Comparison of ENCODE assay signal across 7 cellular contexts in the genomic region with DNA sequence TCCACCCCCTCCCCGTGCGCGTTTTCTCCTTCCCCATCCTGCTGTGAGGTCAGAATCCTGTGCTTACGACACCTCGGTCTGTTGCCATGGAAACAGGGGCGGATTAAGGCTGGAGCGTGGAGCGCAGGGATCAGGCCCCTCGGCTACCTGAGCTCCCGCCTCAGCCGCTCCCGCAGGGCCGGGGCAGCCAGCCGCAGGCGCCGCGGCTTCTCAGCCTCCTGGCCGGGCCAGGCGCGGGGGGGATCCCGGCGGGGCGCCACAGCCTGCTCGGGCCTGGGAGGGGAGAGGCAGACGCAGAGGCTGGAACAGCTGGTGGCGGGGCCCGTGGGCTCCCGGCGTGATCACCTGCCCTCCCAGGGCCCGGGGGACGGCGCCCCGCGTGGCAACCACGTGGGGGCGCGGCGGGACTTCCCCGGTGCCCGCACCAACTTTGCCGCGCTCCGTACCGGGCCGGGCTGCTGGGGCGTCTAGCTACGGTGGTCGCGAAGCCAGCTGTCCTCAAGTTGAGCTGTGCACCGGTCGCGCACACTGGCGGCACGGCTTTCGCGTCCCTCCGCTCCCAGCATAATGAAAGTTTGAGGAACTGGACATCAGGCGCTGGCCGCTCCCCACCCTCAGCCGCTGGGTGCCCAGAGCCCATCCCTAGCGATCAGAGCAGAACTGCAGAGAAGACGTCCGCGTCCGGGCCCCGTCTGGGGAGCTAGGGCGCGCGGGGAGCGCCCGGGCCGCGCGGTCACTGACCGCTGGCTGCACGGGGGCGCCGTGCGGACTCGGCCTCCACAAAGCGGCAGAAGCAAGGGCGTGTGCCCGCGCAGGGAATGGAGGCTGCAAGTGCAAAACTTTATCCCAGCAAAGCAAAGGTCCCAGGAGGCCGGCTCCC. TPM values are rescaled to one million over a fixed set of nuclear protein-coding genes. Genes with fewer than 3 reads are reported as not detected.
DNase-seq lines count a peak whose midpoint lies in the region; ATAC-seq, FAIRE-seq and TF ChIP-seq lines count a peak whose summit lies in the region.

No MANE protein-coding gene starts in this region.

- no peaks in the 10 kb centered on the region for H3K9me3 ChIP-seq in HAP-1
- H3K9me3 ChIP-seq in NT2/D1 (ENCODE audit: insufficient read depth, low read length), result no peaks in the 10 kb centered on the region
- H3K9me3 ChIP-seq in GM12878 (replicated peaks; ENCODE audit: control insufficient read depth, insufficient read depth, low read length), result no peaks in the 10 kb centered on the region
- no peaks in the 10 kb centered on the region for H3K9me3 ChIP-seq in iPS-18a (ENCODE audit: control insufficient read depth, low read depth, low read length)
- H3K9me3 ChIP-seq in spleen, result no peaks in the 10 kb centered on the region
- H3K9me3 ChIP-seq in OCI-LY7 (ENCODE audit: low read length), result no peaks in the 10 kb centered on the region

- CTCF ChIA-PET in GM12878 (lab: Yijun Ruan, JAX) (no interaction called here), OCI-LY7 (lab: Charles Lee; ENCODE audit: unreplicated experiment) (no interaction called here)

- H2AFZ ChIP-seq in GM12878 (ENCODE audit: control insufficient read depth, low read depth, low read length) (no peak overlapping the region), OCI-LY7 (ENCODE audit: low read length) (no peak overlapping the region)

- RAD21 ChIA-PET in GM12878 (lab: Charles Lee; ENCODE audit: unreplicated experiment), result no interaction called here

- H4K20me1 ChIP-seq in GM12878 (ENCODE audit: control insufficient read depth, insufficient read depth) (no peaks in the 10 kb centered on the region), OCI-LY7 (ENCODE audit: insufficient read depth, low read length) (no peaks in the 10 kb centered on the region)

- intact Hi-C loops in GM12878 (cut with micrococcal nuclease; ENCODE audit: unreplicated experiment), result no loop called here
- intact Hi-C loops in spleen (cut with DNase I; ENCODE audit: low total_unique reads), result no loop called here
- intact Hi-C loops in OCI-LY7 (cut with micrococcal nuclease; ENCODE audit: unreplicated experiment), result no loop called here

- FAIRE-seq in GM12878 (lab: Jason Lieb, UNC), result no peak

- TF ChIP-seq POLR2A in GM12878 (IDR thresholded peaks at IDR 0.05; ENCODE audit: low read depth, low read length) (no peak), spleen (IDR thresholded peaks at IDR 0.05) (no peak)

- H3K9ac ChIP-seq in NT2/D1 (ENCODE audit: insufficient read length, low read depth) (peak overlapping the region; percentile 90), GM12878 (ENCODE audit: control insufficient read depth, insufficient read depth, low read length) (no peak overlapping the region), iPS-18a (ENCODE audit: low read length) (no peak overlapping the region)

- DNase-seq in HAP-1 (ENCODE audit: low spot score in 2 of 2) (peak; percentile 75 to 91), NT2/D1 (ENCODE audit: low read depth, low spot score) (peak; percentile 78), GM12878 (ENCODE audit: low read depth, low spot score) (no peak), spleen (no peak), DMS114 treated with DMSO at 0.1 percent for 48 hours (lab: John Stamatoyannopoulos, UW; ENCODE audit: unreplicated experiment) (no peak), OCI-LY7 (ENCODE audit: low spot score) (no peak)

- in situ Hi-C loops in HAP-1 (cut with MboI; ENCODE audit: low sequenced_read_pairs), result no loop called here
- in situ Hi-C loops in GM12878 (cut with MboI), result loop anchor here (25.0 kb wide), 1 partner anchor 112 kb away; no protein-coding TSS in a partner anchor

- BruUV-seq in GM12878 (replicated peaks; lab: Mats Ljungman, UMichigan), result no TSS peak
- BruUV-seq in OCI-LY7 (replicated peaks; lab: Mats Ljungman, UMichigan), result no TSS peak

- H3K36me3 ChIP-seq in HAP-1 (replicated peaks), result no peaks in the 10 kb centered on the region
- H3K36me3 ChIP-seq in NT2/D1 (ENCODE audit: insufficient read depth, insufficient read length, low read length), result no peaks in the 10 kb centered on the region
- H3K36me3 ChIP-seq in GM12878 (ENCODE audit: control insufficient read depth in 2 of 2, insufficient read depth in 2 of 2, low read length in 1 of 2), result no peaks in the 10 kb centered on the region
- H3K36me3 ChIP-seq in iPS-18a (ENCODE audit: control insufficient read depth, low read depth, low read length), result no peaks in the 10 kb centered on the region
- H3K36me3 ChIP-seq in spleen, result no peaks in the 10 kb centered on the region
- no peaks in the 10 kb centered on the region for H3K36me3 ChIP-seq in OCI-LY7 (ENCODE audit: insufficient read depth, low read length)

- ATAC-seq in GM12878, result no peak

- no peaks in the 10 kb centered on the region for H3K27me3 ChIP-seq in HAP-1 (ENCODE audit: low read depth)
- H3K27me3 ChIP-seq in NT2/D1 (ENCODE audit: insufficient read depth, insufficient read length), result peaks cover 61% of the 10 kb centered on the region
- H3K27me3 ChIP-seq in GM12878 (replicated peaks in 1 of 2; ENCODE audit: control insufficient read depth in 2 of 2, insufficient read depth in 2 of 2, low read length in 1 of 2), result peaks cover 18 to 25% of the 10 kb centered on the region in 2 experiments
- H3K27me3 ChIP-seq in iPS-18a (ENCODE audit: control insufficient read depth, insufficient read depth, low read length), result peaks cover 95% of the 10 kb centered on the region
- H3K27me3 ChIP-seq in spleen (replicated peaks in 1 of 7), result peaks cover 2 to 77% (median 33%) of the 10 kb centered on the region in 7 donors

- H3K4me3 ChIP-seq in HAP-1 (peak overlapping the region; percentile 50), NT2/D1 (ENCODE audit: insufficient read length, low read depth) (peak overlapping the region; percentile 73), GM12878 (no peak overlapping the region), iPS-18a (ENCODE audit: low read length) (peak overlapping the region; percentile 42), spleen (peak overlapping the region; percentile 33 to 84 (median 65)), OCI-LY7 (ENCODE audit: low read depth, low read length, poor library complexity, severe bottlenecking) (no peak overlapping the region)

- no peaks in the 10 kb centered on the region for H3K9me2 ChIP-seq in OCI-LY7 (ENCODE audit: insufficient read depth, low read length)

- H3K79me2 ChIP-seq in GM12878 (ENCODE audit: control insufficient read depth, insufficient read depth, low read length), result no peaks in the 10 kb centered on the region
- H3K79me2 ChIP-seq in OCI-LY7 (ENCODE audit: insufficient read depth, low read depth, low read length), result no peaks in the 10 kb centered on the region

- 17% methylated on average over 65 of the region's 85 CpGs for whole genome bisulfite sequencing in GM12878 (ENCODE audit: insufficient coverage, insufficient replicate concordance, low lambda C conversion rate, missing lambda C conversion rate)
- 0 to 2% (median 2%) methylated on average over 5 to 85 of the region's 85 CpGs for WGBS in spleen, 5 donors

- H3K27ac ChIP-seq in GM12878 (ENCODE audit: control insufficient read depth, insufficient read depth), result no peak overlapping the region
- H3K27ac ChIP-seq in iPS-18a (ENCODE audit: low read length), result no peak overlapping the region
- peak overlapping the region in 1 of 8 donors; percentile 11 for H3K27ac ChIP-seq in spleen
- H3K27ac ChIP-seq in OCI-LY7 (ENCODE audit: low read depth, low read length, poor library complexity, severe bottlenecking), result no peak overlapping the region

- TF ChIP-seq CTCF in GM12878 (IDR thresholded peaks at IDR 0.05 in 2 of 3, conservative IDR thresholded peaks at IDR 0.05 in 1 of 3; ENCODE audit: control insufficient read depth in 2 of 3, extremely low read depth in 1 of 3, insufficient read depth in 1 of 3, low read depth in 3 of 3, low read length in 3 of 3) (no peak), spleen (IDR thresholded peaks at IDR 0.05 in 8 of 11, conservative IDR thresholded peaks at IDR 0.05 in 3 of 11) (no peak), OCI-LY7 (conservative IDR thresholded peaks at IDR 0.05; ENCODE audit: low read length) (no peak)

- H3K4me2 ChIP-seq in GM12878 (ENCODE audit: control insufficient read depth, insufficient read depth) (peak overlapping the region; percentile 60; the same call in 1 of the 2 replicates), OCI-LY7 (ENCODE audit: low read length) (no peak overlapping the region)

- SMC1A ChIA-PET in GM12878 (lab: Charles Lee; ENCODE audit: uncharacterized antibody, unreplicated experiment), result no interaction called here

- no peak for TF ChIP-seq EP300 in GM12878 (IDR thresholded peaks at IDR 0.05; ENCODE audit: borderline replicate concordance in 1 of 2, control insufficient read depth in 1 of 2, low read depth in 2 of 2, low read length in 2 of 2)

- H3K4me1 ChIP-seq in HAP-1, result peaks cover 6% of the 10 kb centered on the region; the same call in 1 of the 2 replicates
- H3K4me1 ChIP-seq in NT2/D1 (ENCODE audit: insufficient read depth, insufficient read length), result peaks cover 20% of the 10 kb centered on the region
- H3K4me1 ChIP-seq in GM12878 (ENCODE audit: control insufficient read depth, insufficient read depth, low read length), result peaks cover 4% of the 10 kb centered on the region
- no peaks in the 10 kb centered on the region for H3K4me1 ChIP-seq in iPS-18a (ENCODE audit: control insufficient read depth, low read depth, low read length)
- H3K4me1 ChIP-seq in spleen, result peaks cover 25 to 66% (median 53%) of the 10 kb centered on the region in 6 donors
- H3K4me1 ChIP-seq in OCI-LY7 (ENCODE audit: insufficient read depth, low read length, poor library complexity, severe bottlenecking), result peaks cover 4% of the 10 kb centered on the region

- TF ChIP-seq RAD21 in GM12878 (IDR thresholded peaks at IDR 0.05; ENCODE audit: insufficient read depth, low read depth, low read length), result no peak

- POLR2A ChIA-PET in GM12878 (lab: Charles Lee), result no interaction called here
- POLR2A ChIA-PET in OCI-LY7 (lab: Charles Lee), result no interaction called here

RNA-seq across cellular contexts. Expression of gene RTN4RL1, which starts 1.2 kb away (rescaled TPM):
- total RNA-seq in GM12878 (2013; cell fraction: nucleolus; rRNA removed), result 0.10 and 0.12 TPM in 2 replicates
- total RNA-seq in GM12878 (2014; rRNA removed) (0.05 and 0.11 TPM in 2 replicates), GM12878 (2014; rRNA removed; fragmentation: Illumina TruSeq; extraction: Trizol) (not detected in 2 replicates), GM12878 (2021) (0.10 and 0.13 TPM in 2 replicates), spleen (1 to 10 TPM in 5 of 7 donors, under 1 TPM in 2; 0.67 to 4.5 (median 2.1) TPM), OCI-LY7 (2022) (not detected in 2 replicates)
- polyA plus RNA-seq in GM12878 (2011; ENCODE audit: low read depth), result not detected
- polyA plus RNA-seq in GM12878 (2011; rRNA removed) (not detected in 2 replicates), GM12878 (2014; fragmentation: Illumina TruSeq; extraction: Trizol) (not detected in 2 replicates), GM12878 (2014; fragmentation: Nextera tagmentation; extraction: Ambion mirVana) (not detected), GM12878 (2014; rRNA removed) (0.03 and 0.08 TPM in 2 replicates), GM12878 (2016; fragmentation: Nextera tagmentation; extraction: Ambion mirVana) (not detected), spleen (under 1 TPM; 0.09 to 0.67 (median 0.26) TPM)
- polyA plus RNA-seq in GM12878 (2011; cell fraction: cytosol; rRNA removed), result 0.01 TPM in 1 of 2 replicates, not detected in the other
- 0.03 TPM in 1 of 2 replicates, not detected in the other for polyA plus RNA-seq in GM12878 (2011; cell fraction: nucleus; rRNA removed)
- polyA plus RNA-seq in GM12878 (2012), result 0.04 TPM in 1 of 2 replicates, not detected in the other
- polyA minus RNA-seq in GM12878 (2011; rRNA and poly(A)+ RNA removed), result not detected in 2 replicates
- polyA minus RNA-seq in GM12878 (2011; cell fraction: cytosol; rRNA and poly(A)+ RNA removed), result not detected in 2 replicates
- not detected in 2 replicates for polyA minus RNA-seq in GM12878 (2011; cell fraction: nucleus; rRNA and poly(A)+ RNA removed)
- not detected in 2 replicates for total RNA-seq in OCI-LY7 (2014; rRNA removed; shearing (Covaris generic))

RNA-seq across cellular contexts. Expression of gene DPH1, which starts 6.0 kb away (rescaled TPM):
- 111 and 119 TPM in 2 replicates for total RNA-seq in GM12878 (2013; cell fraction: nucleolus; rRNA removed)
- total RNA-seq in GM12878 (2014; rRNA removed) (21.1 and 22.5 TPM in 2 replicates), GM12878 (2014; rRNA removed; fragmentation: Illumina TruSeq; extraction: Trizol) (13.4 and 17.5 TPM in 2 replicates), GM12878 (2021) (20.2 and 21.3 TPM in 2 replicates), spleen (10 to 100 TPM; 38.3 to 58.5 (median 43.5) TPM), OCI-LY7 (2022) (35.1 and 42.6 TPM in 2 replicates)
- 13.9 TPM for polyA plus RNA-seq in GM12878 (2011; ENCODE audit: low read depth)
- polyA plus RNA-seq in GM12878 (2011; rRNA removed) (16.0 and 33.6 TPM in 2 replicates), GM12878 (2014; fragmentation: Illumina TruSeq; extraction: Trizol) (7.1 and 16.0 TPM in 2 replicates), GM12878 (2014; fragmentation: Nextera tagmentation; extraction: Ambion mirVana) (under 1 TPM; 0.29 to 0.95 TPM), GM12878 (2014; rRNA removed) (22.2 and 24.4 TPM in 2 replicates), GM12878 (2016; fragmentation: Nextera tagmentation; extraction: Ambion mirVana) (10 to 100 TPM; 19.0 to 22.0 TPM), spleen (10 to 100 TPM; 20.6 to 37.9 (median 20.9) TPM)
- polyA plus RNA-seq in GM12878 (2011; cell fraction: cytosol; rRNA removed), result 39.9 and 44.5 TPM in 2 replicates
- polyA plus RNA-seq in GM12878 (2011; cell fraction: nucleus; rRNA removed), result 194 and 207 TPM in 2 replicates
- 32.2 and 34.3 TPM in 2 replicates for polyA plus RNA-seq in GM12878 (2012)
- polyA minus RNA-seq in GM12878 (2011; rRNA and poly(A)+ RNA removed), result 23.5 and 37.9 TPM in 2 replicates
- 12.2 and 19.2 TPM in 2 replicates for polyA minus RNA-seq in GM12878 (2011; cell fraction: cytosol; rRNA and poly(A)+ RNA removed)
- 38.8 and 48.8 TPM in 2 replicates for polyA minus RNA-seq in GM12878 (2011; cell fraction: nucleus; rRNA and poly(A)+ RNA removed)
- 26.5 and 30.4 TPM in 2 replicates for total RNA-seq in OCI-LY7 (2014; rRNA removed; shearing (Covaris generic))

RNA-seq across cellular contexts. Expression of gene OVCA2, which starts 17.9 kb away (rescaled TPM):
- total RNA-seq in GM12878 (2013; cell fraction: nucleolus; rRNA removed), result 4.1 and 4.5 TPM in 2 replicates
- 57.5 and 58.6 TPM in 2 replicates for total RNA-seq in GM12878 (2014; rRNA removed)
- total RNA-seq in GM12878 (2014; rRNA removed; fragmentation: Illumina TruSeq; extraction: Trizol), result 25.5 and 29.1 TPM in 2 replicates
- 39.7 and 46.9 TPM in 2 replicates for total RNA-seq in GM12878 (2021)
- 15.9 TPM for polyA plus RNA-seq in GM12878 (2011; ENCODE audit: low read depth)
- 21.8 and 34.6 TPM in 2 replicates for polyA plus RNA-seq in GM12878 (2011; rRNA removed)
- 57.5 and 70.9 TPM in 2 replicates for polyA plus RNA-seq in GM12878 (2011; cell fraction: cytosol; rRNA removed)
- polyA plus RNA-seq in GM12878 (2011; cell fraction: nucleus; rRNA removed), result 27.2 and 42.6 TPM in 2 replicates
- 26.0 and 30.9 TPM in 2 replicates for polyA plus RNA-seq in GM12878 (2012)
- polyA plus RNA-seq in GM12878 (2014; fragmentation: Illumina TruSeq; extraction: Trizol), result 24.8 and 32.5 TPM in 2 replicates
- polyA plus RNA-seq in GM12878 (2014; fragmentation: Nextera tagmentation; extraction: Ambion mirVana), result 10 to 100 TPM in 1 of 2 experiments, 1 to 10 TPM in 1; 6.1 to 14.2 TPM
- 49.5 and 59.8 TPM in 2 replicates for polyA plus RNA-seq in GM12878 (2014; rRNA removed)
- 10 to 100 TPM; 73.6 to 75.3 TPM for polyA plus RNA-seq in GM12878 (2016; fragmentation: Nextera tagmentation; extraction: Ambion mirVana)
- 18.9 and 41.3 TPM in 2 replicates for polyA minus RNA-seq in GM12878 (2011; rRNA and poly(A)+ RNA removed)
- polyA minus RNA-seq in GM12878 (2011; cell fraction: cytosol; rRNA and poly(A)+ RNA removed), result 9.4 and 10.5 TPM in 2 replicates
- polyA minus RNA-seq in GM12878 (2011; cell fraction: nucleus; rRNA and poly(A)+ RNA removed), result 2.3 and 5.2 TPM in 2 replicates
- total RNA-seq in spleen, result 10 to 100 TPM; 20.9 to 51.3 (median 28.9) TPM
- 10 to 100 TPM; 52.9 to 68.8 (median 66.4) TPM for polyA plus RNA-seq in spleen
- total RNA-seq in OCI-LY7 (2014; rRNA removed; shearing (Covaris generic)), result 18.8 and 24.0 TPM in 2 replicates
- 18.2 and 21.9 TPM in 2 replicates for total RNA-seq in OCI-LY7 (2022)

RNA-seq across cellular contexts. Expression of gene HIC1, which starts 31.0 kb away (rescaled TPM):
- total RNA-seq in GM12878 (2013; cell fraction: nucleolus; rRNA removed), result 220 and 277 TPM in 2 replicates
- total RNA-seq in GM12878 (2014; rRNA removed) (30.8 and 40.8 TPM in 2 replicates), GM12878 (2014; rRNA removed; fragmentation: Illumina TruSeq; extraction: Trizol) (4.6 and 4.9 TPM in 2 replicates), GM12878 (2021) (55.4 and 61.1 TPM in 2 replicates), spleen (10 to 100 TPM in 6 of 7 donors, 1 to 10 TPM in 1; 7.0 to 59.6 (median 23.3) TPM), OCI-LY7 (2022) (0.32 TPM in 1 of 2 replicates, not detected in the other)
- polyA plus RNA-seq in GM12878 (2011; ENCODE audit: low read depth), result 8.2 TPM
- polyA plus RNA-seq in GM12878 (2011; rRNA removed) (4.2 and 10.5 TPM in 2 replicates), GM12878 (2014; fragmentation: Illumina TruSeq; extraction: Trizol) (0.81 and 1.8 TPM in 2 replicates), GM12878 (2014; fragmentation: Nextera tagmentation; extraction: Ambion mirVana) (under 1 TPM; 0.11 to 0.57 TPM), GM12878 (2014; rRNA removed) (26.5 and 40.9 TPM in 2 replicates), GM12878 (2016; fragmentation: Nextera tagmentation; extraction: Ambion mirVana) (1 to 10 TPM; 2.0 to 4.9 TPM), spleen (1 to 10 TPM; 1.3 to 4.7 (median 2.6) TPM)
- 16.0 and 34.6 TPM in 2 replicates for polyA plus RNA-seq in GM12878 (2011; cell fraction: cytosol; rRNA removed)
- polyA plus RNA-seq in GM12878 (2011; cell fraction: nucleus; rRNA removed), result 88.9 and 92.7 TPM in 2 replicates
- polyA plus RNA-seq in GM12878 (2012), result 38.9 and 49.7 TPM in 2 replicates
- 9.8 and 22.7 TPM in 2 replicates for polyA minus RNA-seq in GM12878 (2011; rRNA and poly(A)+ RNA removed)
- polyA minus RNA-seq in GM12878 (2011; cell fraction: cytosol; rRNA and poly(A)+ RNA removed), result 23.8 and 29.3 TPM in 2 replicates
- polyA minus RNA-seq in GM12878 (2011; cell fraction: nucleus; rRNA and poly(A)+ RNA removed), result 47.3 and 88.0 TPM in 2 replicates
- 0.19 TPM in 1 of 2 replicates, not detected in the other for total RNA-seq in OCI-LY7 (2014; rRNA removed; shearing (Covaris generic))

Comparison
In these comparisons a context has a peak if more than half of its experiments do, and no peak if none do; other contexts are left out.
1. DNase-seq: peak in HAP-1 (2 of 2) and NT2/D1 (single experiment); none in GM12878 (single experiment), spleen (single experiment), DMS114 treated with DMSO at 0.1 percent for 48 hours (single experiment) and OCI-LY7 (single experiment).
2. H3K4me3 ChIP-seq: peak in HAP-1 (single experiment), NT2/D1 (single experiment), iPS-18a (single experiment) and spleen (8 of 8); none in GM12878 (single experiment) and OCI-LY7 (single experiment).